ENCODE assay signal across 16 cellular contexts in the genomic region with DNA sequence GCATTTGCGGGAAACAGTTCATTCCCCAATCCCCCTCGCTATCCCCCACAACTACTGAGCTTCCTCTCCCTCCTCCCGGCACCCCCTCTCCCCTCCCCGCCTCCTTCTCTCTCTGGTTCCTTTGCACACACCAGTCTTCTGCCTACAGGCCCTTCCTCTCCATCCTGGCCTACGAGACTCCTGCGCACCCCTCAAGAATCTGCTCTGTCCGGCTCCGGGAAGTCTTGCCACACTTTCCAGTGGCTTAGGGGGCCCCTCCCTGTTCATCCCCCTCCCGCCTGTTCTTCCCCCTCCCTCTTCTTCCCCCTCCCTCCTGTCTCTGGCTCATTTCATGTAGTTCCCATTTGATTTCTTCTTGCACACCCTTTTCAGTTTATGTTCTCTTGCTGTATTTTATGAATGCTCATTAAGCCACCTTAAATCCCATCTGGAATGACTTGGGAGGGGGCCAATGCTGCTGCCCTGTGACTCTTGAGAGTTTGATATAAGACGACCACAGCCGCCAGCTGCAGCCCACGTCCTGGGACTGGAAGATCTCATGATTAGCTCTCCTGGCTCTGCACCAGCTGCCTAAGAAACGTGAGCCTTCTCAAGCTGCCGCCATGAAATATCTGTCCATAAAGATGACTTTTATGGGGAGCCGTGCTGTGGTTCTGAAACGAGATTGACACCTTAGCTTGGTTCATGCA. TPM values are rescaled to one million over a fixed set of nuclear protein-coding genes. Genes with fewer than 3 reads are reported as not detected.
A peak's percentile ranks its signal among the peaks of the same experiment; 100 is the strongest.
DNase-seq lines count a peak whose midpoint lies in the region; ATAC-seq, FAIRE-seq and TF ChIP-seq lines count a peak whose summit lies in the region.
"Had no signal": no experiment of that assay in that cellular context is flagged by ENCODE, and none has a peak within 500 bp of the region (broad histone marks: within the 10 kb centered on the region; RNA-seq: fewer than 3 reads in every experiment).

No MANE protein-coding gene starts in this region.

- H3K4me1 ChIP-seq in Caco-2 (peaks cover 48% of the 10 kb centered on the region), H1 (replicated peaks in 1 of 4; ENCODE audit: control insufficient read depth in 3 of 4, insufficient read depth in 4 of 4, low read length in 3 of 4) (peaks cover 0 to 7% (median 3%) of the 10 kb centered on the region in 4 experiments; a peak in 6 of 7 replicates), neuronal stem cell (ENCODE audit: control insufficient read depth in 2 of 2, insufficient read depth in 1 of 2, low read depth in 1 of 2, low read length in 2 of 2) (peaks cover 14 to 21% of the 10 kb centered on the region in 2 donors)

- ATAC-seq in HG02840 (IDR thresholded peaks at IDR 0.05; ENCODE audit: low FRiP score, unreplicated experiment) (no peak), GM19035 (IDR thresholded peaks at IDR 0.05; ENCODE audit: unreplicated experiment) (no peak)
- ATAC-seq: stimulated activated effector memory CD8-positive, alpha-beta T cell treated with anti-CD3 and anti-CD28 coated beads, Interleukin-12 subunit alpha, Interleukin-12 subunit beta, amount 100 ng/mL, for 72 hours had no signal

- 78% methylated on average over 12 of the region's 16 CpGs; no CpG with 5 or more reads in 1 of the 2 experiments for WGBS in H1 (ENCODE audit: extremely low coverage in 1 of 2, insufficient coverage in 1 of 2, insufficient read length in 1 of 2, insufficient replicate concordance in 2 of 2, low coverage in 1 of 2, low lambda C conversion rate in 2 of 2, missing lambda C conversion rate in 1 of 2), 2 experiments
- WGBS in neuronal stem cell (ENCODE audit: extremely low coverage in 2 of 2, insufficient read length in 2 of 2, insufficient replicate concordance in 1 of 2), 2 donors, result no CpG with 5 or more reads among the region's 16 CpGs

- H4K8ac ChIP-seq in H1 (ENCODE audit: extremely low read depth, insufficient read depth, low read length) (no peak overlapping the region), neuronal stem cell (ENCODE audit: low read depth, low read length) (no peak overlapping the region)

- peaks cover 4% of the 10 kb centered on the region; the same call in 1 of the 2 replicates for H3K23me2 ChIP-seq in H1 (ENCODE audit: low read depth, low read length)

- peaks cover 17% of the 10 kb centered on the region for H3K36me3 Mint-ChIP-seq in Caco-2 (ENCODE audit: insufficient read depth, unreplicated experiment)
- H3K36me3 Mint-ChIP-seq: stimulated activated effector memory CD8-positive, alpha-beta T cell treated with anti-CD3 and anti-CD28 coated beads, Interleukin-12 subunit alpha, Interleukin-12 subunit beta, amount 100 ng/mL, for 72 hours had no signal

- no peaks in the 10 kb centered on the region for H3K79me2 ChIP-seq in H1 (ENCODE audit: control insufficient read depth in 1 of 2, insufficient read depth in 2 of 2, low read length in 2 of 2)

- H2AFZ ChIP-seq in H1 (ENCODE audit: low read length) (peak overlapping the region; percentile 68; the same call in 1 of the 2 replicates), neuronal stem cell (ENCODE audit: low read length) (peak overlapping the region; percentile 71)

- H3K79me1 ChIP-seq in H1 (ENCODE audit: low read depth, low read length) (no peaks in the 10 kb centered on the region), neuronal stem cell (ENCODE audit: low read depth, low read length) (no peaks in the 10 kb centered on the region)

- H3K27ac ChIP-seq in H1 (ENCODE audit: low read depth, low read length), result no peak overlapping the region
- H3K27ac ChIP-seq in neuronal stem cell (replicated peaks; ENCODE audit: low read length), result no peak overlapping the region
- H3K27ac ChIP-seq: Peyer's patch had no signal

- no peak for TF ChIP-seq EP300 in H1 (IDR thresholded peaks at IDR 0.05; ENCODE audit: borderline replicate concordance in 1 of 2, low read depth in 2 of 2, low read length in 2 of 2)

- TF ChIP-seq RAD21 in H1 (IDR thresholded peaks at IDR 0.05 in 1 of 2, conservative IDR thresholded peaks at IDR 0.05 in 1 of 2; ENCODE audit: low read depth in 2 of 2, low read length in 2 of 2), result no peak

- no peaks in the 10 kb centered on the region for H3K36me3 ChIP-seq in Caco-2 (ENCODE audit: control insufficient read depth, insufficient read depth, low read length)
- H3K36me3 ChIP-seq in H1 (ENCODE audit: control insufficient read depth in 2 of 4, insufficient read depth in 4 of 4, low read length in 3 of 4), result no peaks in the 10 kb centered on the region
- H3K36me3 ChIP-seq in neuronal stem cell (replicated peaks in 1 of 2; ENCODE audit: control insufficient read depth in 2 of 2, insufficient read depth in 2 of 2, low read length in 2 of 2), result no peaks in the 10 kb centered on the region
- H3K36me3 ChIP-seq: Peyer's patch had no signal

- H3K9me3 Mint-ChIP-seq in Caco-2 (ENCODE audit: unreplicated experiment), result no peaks in the 10 kb centered on the region
- H3K9me3 Mint-ChIP-seq: stimulated activated effector memory CD8-positive, alpha-beta T cell treated with anti-CD3 and anti-CD28 coated beads, Interleukin-12 subunit alpha, Interleukin-12 subunit beta, amount 100 ng/mL, for 72 hours had no signal

- no peak overlapping the region for H4K5ac ChIP-seq in H1 (ENCODE audit: insufficient read length, low read depth, low read length)

- no peaks in the 10 kb centered on the region for H3K27me3 ChIP-seq in Caco-2 (replicated peaks; ENCODE audit: control insufficient read depth, insufficient read depth, low read length)
- H3K27me3 ChIP-seq in H1 (replicated peaks in 1 of 4; ENCODE audit: control insufficient read depth in 3 of 4, extremely low read depth in 1 of 4, insufficient read depth in 3 of 4, low read length in 3 of 4), result peaks cover 0 to 5% (median 2%) of the 10 kb centered on the region in 4 experiments; a peak in 4 of 7 replicates
- H3K27me3 ChIP-seq in neuronal stem cell (ENCODE audit: control insufficient read depth in 3 of 3, insufficient read depth in 3 of 3, low read depth in 1 of 3, low read length in 3 of 3), result no peaks in the 10 kb centered on the region
- H3K27me3 ChIP-seq: Peyer's patch had no signal

- H3K14ac ChIP-seq in H1 (ENCODE audit: insufficient read length) (no peak overlapping the region), neuronal stem cell (ENCODE audit: low read length) (no peak overlapping the region)

- H2BK15ac ChIP-seq in H1 (ENCODE audit: low read length) (no peak overlapping the region), neuronal stem cell (ENCODE audit: low read length) (peak overlapping the region; percentile 63)

- H2BK20ac ChIP-seq in H1 (ENCODE audit: low read length), result no peak overlapping the region; the same call in 1 of the 2 replicates

- peak overlapping the region; percentile 76 for H3K27ac Mint-ChIP-seq in Caco-2 (ENCODE audit: unreplicated experiment)
- H3K27ac Mint-ChIP-seq: stimulated activated effector memory CD8-positive, alpha-beta T cell treated with anti-CD3 and anti-CD28 coated beads, Interleukin-12 subunit alpha, Interleukin-12 subunit beta, amount 100 ng/mL, for 72 hours had no signal

- peaks cover 0 to 2% of the 10 kb centered on the region in 2 experiments for H4K20me1 ChIP-seq in H1 (replicated peaks in 1 of 2; ENCODE audit: control insufficient read depth in 1 of 2, insufficient read depth in 2 of 2, low read length in 2 of 2)

- no peak for TF ChIP-seq POLR2A in H1 (IDR thresholded peaks at IDR 0.05; ENCODE audit: control extremely low read depth in 1 of 2, low read depth in 2 of 2, low read length in 2 of 2)

- no peak overlapping the region for H3K4me3 ChIP-seq in Caco-2 (ENCODE audit: low read depth, low read length)
- no peak overlapping the region for H3K4me3 ChIP-seq in H1 (ENCODE audit: extremely low read depth in 1 of 4, insufficient read depth in 2 of 4, low read depth in 3 of 4, low read length in 4 of 4)
- H3K4me3 ChIP-seq in neuronal stem cell (ENCODE audit: low read length in 2 of 2), result no peak overlapping the region
- H3K4me3 ChIP-seq: Peyer's patch had no signal

- no peak overlapping the region for H3K23ac ChIP-seq in H1 (ENCODE audit: insufficient read length)
- no peak overlapping the region for H3K23ac ChIP-seq in neuronal stem cell (ENCODE audit: low read depth, low read length, poor library complexity)

- CTCF ChIA-PET in Caco-2 (lab: Charles Lee), result no interaction called here
- CTCF ChIA-PET in H1 (lab: Charles Lee; ENCODE audit: partially characterized antibody), result interaction anchor here (1.2 to 1.9 kb wide), 4 partner anchors 10 to 56 kb away, joined by 4 to 5 read pairs (median 4); no protein-coding TSS in a partner anchor

- TF ChIP-seq CTCF in Caco-2 (IDR thresholded peaks at IDR 0.05; ENCODE audit: insufficient read depth in 1 of 2, low read depth in 1 of 2, low read length in 1 of 2, severe bottlenecking in 1 of 2, unreplicated experiment in 1 of 2) (no peak), H1 (IDR thresholded peaks at IDR 0.05; ENCODE audit: control extremely low read depth in 1 of 3, insufficient read depth in 1 of 3, low read depth in 1 of 3, low read length in 3 of 3) (no peak)

- no TSS peak for BruUV-seq in Caco-2 (replicated peaks; lab: Mats Ljungman, UMichigan)

- H2BK5ac ChIP-seq in H1 (ENCODE audit: low read depth, low read length) (no peak overlapping the region), neuronal stem cell (ENCODE audit: low read length) (peak overlapping the region; percentile 19)

- H3K4me1 Mint-ChIP-seq in Caco-2 (ENCODE audit: low read depth, unreplicated experiment), result peaks cover 37% of the 10 kb centered on the region

- intact Hi-C loops in Caco-2 (cut with micrococcal nuclease; ENCODE audit: unreplicated experiment), result loop anchor here (5.0 kb wide), 1 partner anchor 93 kb away; the partner anchor contains the start of genes PRDX5 and TRMT112

- H2BK12ac ChIP-seq in H1 (ENCODE audit: low read depth, low read length) (peak overlapping the region; percentile 75; the same call in 1 of the 2 replicates), neuronal stem cell (ENCODE audit: low read length) (no peak overlapping the region)

- no peak overlapping the region for H3K9ac ChIP-seq in H1 (replicated peaks in 1 of 4; ENCODE audit: extremely low read depth in 1 of 4, low read depth in 3 of 4, low read length in 3 of 4)
- no peak overlapping the region for H3K9ac ChIP-seq in neuronal stem cell (ENCODE audit: low read depth, low read length, poor library complexity)

- H3K27me3 Mint-ChIP-seq in Caco-2 (ENCODE audit: insufficient read depth, unreplicated experiment), result no peaks in the 10 kb centered on the region

- POLR2A ChIA-PET in Caco-2 (lab: Charles Lee), result no interaction called here
- POLR2A ChIA-PET in H1 (lab: Charles Lee; ENCODE audit: partially characterized antibody), result interaction anchor here (0.6 to 2.5 kb wide), 4 partner anchors 10 to 702 kb away, joined by 3 to 10 read pairs (median 4); no protein-coding TSS in a partner anchor

- FAIRE-seq in H1 (lab: Jason Lieb, UNC), result no peak
- FAIRE-seq: frontal cortex, G401.6 had no signal

- H4K91ac ChIP-seq in H1 (replicated peaks; ENCODE audit: insufficient read length, low read length) (no peak overlapping the region), neuronal stem cell (ENCODE audit: low read depth, low read length, poor library complexity) (no peak overlapping the region)

- H3K18ac ChIP-seq in H1 (ENCODE audit: extremely low read depth, low read length) (no peak overlapping the region), neuronal stem cell (ENCODE audit: low read length) (peak overlapping the region; percentile 71)

- no peak overlapping the region for H3K4me3 Mint-ChIP-seq in Caco-2 (ENCODE audit: unreplicated experiment)
- H3K4me3 Mint-ChIP-seq: stimulated activated effector memory CD8-positive, alpha-beta T cell treated with anti-CD3 and anti-CD28 coated beads, Interleukin-12 subunit alpha, Interleukin-12 subunit beta, amount 100 ng/mL, for 72 hours had no signal

- no peaks in the 10 kb centered on the region for H3K9me3 ChIP-seq in Caco-2
- H3K9me3 ChIP-seq in H1 (ENCODE audit: insufficient read depth in 2 of 2, low read depth in 1 of 2, low read length in 1 of 2), result no peaks in the 10 kb centered on the region
- no peaks in the 10 kb centered on the region for H3K9me3 ChIP-seq in neuronal stem cell (replicated peaks in 1 of 2; ENCODE audit: control insufficient read depth in 2 of 2, insufficient read depth in 1 of 2, low read depth in 1 of 2, low read length in 2 of 2)
- H3K9me3 ChIP-seq: Peyer's patch had no signal

- H3K4me2 ChIP-seq in H1 (ENCODE audit: insufficient read depth in 1 of 2, low read depth in 2 of 2, low read length in 2 of 2) (peak overlapping the region; percentile 3 to 41; a peak in 1 of 4 replicates), neuronal stem cell (ENCODE audit: insufficient read depth, low read length, poor library complexity, severe bottlenecking) (no peak overlapping the region)

- DNase-seq in Caco-2, result no peak
- DNase-seq in NCI-H524 (lab: John Stamatoyannopoulos, UW), result peak; percentile 96 to 98
- DNase-seq in H1 (ENCODE audit: low read depth in 1 of 2, low spot score in 2 of 2), result no peak
- no peak for DNase-seq in neuronal stem cell (ENCODE audit: low spot score)
- no peak for DNase-seq in stimulated activated naive CD4-positive, alpha-beta T cell (lab: John Stamatoyannopoulos, UW)
- DNase-seq in NCI-H1436 treated with DMSO at 0.1 percent for 48 hours (lab: John Stamatoyannopoulos, UW), result no peak
- DNase-seq: activated CD4-positive, alpha-beta T cell treated with anti-CD3 and anti-CD28 coated beads, Interleukin-2, amount 50 U/mL, for 48 hours; aorta; effector CD4-positive, alpha-beta T cell; Peyer's patch; stimulated activated CD4-positive, alpha-beta T cell treated with anti-CD3 and anti-CD28 coated beads, Interleukin-4, amount 100 ng/mL, for 24 hours had no signal

- H2AK5ac ChIP-seq in H1 (ENCODE audit: low read depth, low read length) (no peak overlapping the region), neuronal stem cell (ENCODE audit: low read depth, low read length) (no peak overlapping the region)

- H3K4ac ChIP-seq in H1 (replicated peaks; ENCODE audit: insufficient read length, low read depth, low read length) (no peak overlapping the region), neuronal stem cell (ENCODE audit: low read length) (no peak overlapping the region)

- H2BK120ac ChIP-seq in H1 (replicated peaks; ENCODE audit: low read depth, low read length), result no peak overlapping the region
- peak overlapping the region; percentile 16 for H2BK120ac ChIP-seq in neuronal stem cell (ENCODE audit: low read depth, low read length)

- H3K56ac ChIP-seq in H1 (replicated peaks; ENCODE audit: insufficient read length, low read depth, low read length), result no peak overlapping the region

RNA-seq across cellular contexts. Expression of gene RPS6KA4, which starts 50.9 kb away (rescaled TPM):
- 95.7 and 98.6 TPM in 2 replicates for total RNA-seq in Caco-2 (2022)
- total RNA-seq in H1 (2021; fragmentation: NEBNext Ultra II Directional; extraction: Animal tissue kit (Norgen Biotek cat#: 25700)), result 12.6 and 13.2 TPM in 2 replicates
- 8.2 and 12.1 TPM in 2 replicates for polyA plus RNA-seq in H1 (2011; rRNA removed)
- polyA plus RNA-seq in H1 (2011; cell fraction: cytosol; rRNA removed), result 11.5 TPM
- polyA plus RNA-seq in H1 (2011; cell fraction: nucleus; rRNA removed), result 27.8 TPM
- 8.5 to 14.4 TPM (median 12.2 TPM) in 4 replicates for polyA plus RNA-seq in H1 (2012, experiment 1 of 2)
- polyA plus RNA-seq in H1 (2012, experiment 2 of 2), result 7.6 TPM
- polyA plus RNA-seq in H1 (2013, experiment 1 of 2), result 5.0 TPM
- polyA plus RNA-seq in H1 (2013, experiment 2 of 2), result 5.5 TPM
- 8.6 and 9.0 TPM in 2 replicates for polyA minus RNA-seq in H1 (2011; rRNA and poly(A)+ RNA removed)
- 12.0 TPM for polyA minus RNA-seq in H1 (2011; cell fraction: cytosol; rRNA and poly(A)+ RNA removed)
- polyA minus RNA-seq in H1 (2011; cell fraction: nucleus; rRNA and poly(A)+ RNA removed), result 17.0 TPM
- 5.7 TPM for polyA plus RNA-seq in neuronal stem cell (2013, experiment 1 of 2)
- polyA plus RNA-seq in neuronal stem cell (2013, experiment 2 of 2), result 5.0 TPM

Comparison
In these comparisons a context has a peak if more than half of its experiments do, and no peak if none do; other contexts are left out.
1. DNase-seq: peak in NCI-H524 (2 of 2); none in Caco-2 (0 of 2), H1 (0 of 2), neuronal stem cell (single experiment), stimulated activated naive CD4-positive, alpha-beta T cell (0 of 6) and NCI-H1436 treated with DMSO at 0.1 percent for 48 hours (single experiment).